Comparison of ENCODE assay signal across 1 cellular context in genomic region chr3:145692751-145693150, GRCh38.
TF ChIP-seq lines count a peak whose summit lies in the region.

No MANE protein-coding gene starts in this region.

TF ChIP-seq in endothelial cell of umbilical vein, 7 proteins besides CTCF, POLR2A, EP300 and RAD21 (continued from another document):
- TF ChIP-seq EZH2 (IDR thresholded peaks at IDR 0.05; ENCODE audit: borderline replicate concordance, low read depth, low read length, severe bottlenecking) (no peak), JUN (IDR thresholded peaks at IDR 0.05; ENCODE audit: borderline replicate concordance, insufficient read depth, insufficient read length, low read depth) (no peak)
TF ChIP-seq in endothelial cell of umbilical vein: peak in this region for 0.
